Comparison of ENCODE assay signal across 8 cellular contexts in the genomic region with DNA sequence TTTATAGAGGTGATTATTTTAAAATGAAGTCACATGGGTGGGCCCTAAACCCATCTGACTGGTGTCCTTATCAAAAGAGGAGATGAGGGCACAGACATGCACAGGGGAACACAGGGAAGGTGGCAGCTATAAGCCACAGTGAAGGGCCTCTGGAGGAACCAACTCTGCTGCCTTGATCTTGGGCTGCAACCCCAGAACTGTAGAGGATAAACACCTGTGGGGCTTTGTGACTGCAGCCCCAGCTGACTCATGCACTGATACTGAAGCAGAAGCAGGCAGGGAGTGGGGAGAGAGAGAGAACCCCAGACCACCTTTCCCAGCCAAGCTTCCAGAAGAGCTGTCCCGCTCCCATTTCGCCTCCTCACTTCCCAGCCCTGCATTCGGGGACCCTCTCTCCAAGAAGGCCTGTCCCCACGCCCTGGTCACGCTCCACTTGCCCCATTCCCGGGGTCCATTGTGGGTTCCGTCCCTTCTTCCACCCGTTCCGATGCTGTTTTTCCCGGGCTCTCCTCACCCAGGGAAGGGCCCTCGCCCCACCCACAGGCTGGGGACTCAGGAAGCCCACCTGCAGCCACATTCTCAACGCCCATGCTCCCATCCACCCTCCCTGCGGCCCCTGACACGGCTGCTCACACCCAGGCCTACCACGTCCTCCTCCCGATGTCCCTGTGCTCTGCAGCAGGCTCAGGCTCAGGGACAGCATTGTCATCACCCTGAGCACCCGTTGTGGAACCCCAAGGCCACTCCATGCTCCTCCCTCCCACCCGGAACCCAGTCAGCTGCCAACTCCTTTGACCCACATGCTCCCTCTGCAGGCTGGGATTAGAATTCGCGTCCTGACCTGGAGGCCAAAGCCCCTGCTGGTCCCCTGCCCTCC.
DNase-seq lines count a peak whose midpoint lies in the region; ATAC-seq and TF ChIP-seq lines count a peak whose summit lies in the region.

No MANE protein-coding gene starts in this region.

- no peak overlapping the region for H2BK120ac ChIP-seq in mesenchymal stem cell (ENCODE audit: low read depth, low read length)

- H2AK5ac ChIP-seq in mesenchymal stem cell (ENCODE audit: low read length, severe bottlenecking): no peak overlapping the region

- no peak overlapping the region for H4K8ac ChIP-seq in mesenchymal stem cell (ENCODE audit: low read length)

- no peak overlapping the region for H3K4ac ChIP-seq in mesenchymal stem cell (ENCODE audit: low read depth in 1 of 2, low read length in 2 of 2)

- H3K14ac ChIP-seq in mesenchymal stem cell (ENCODE audit: low read length in 2 of 2): no peak overlapping the region

- intact Hi-C loops in body of pancreas (cut with DNase I) (loop anchor here (10.0 kb wide), 1 partner anchor 228 kb away; no protein-coding TSS in a partner anchor), vagina (cut with DNase I) (no loop called here)

- no peak overlapping the region for H3K9ac ChIP-seq in mesenchymal stem cell (ENCODE audit: low read length)

- H3K4me3 ChIP-seq in body of pancreas: no peak overlapping the region
- no peak overlapping the region for H3K4me3 ChIP-seq in mesenchymal stem cell (ENCODE audit: insufficient read depth in 1 of 2, low read depth in 1 of 2, low read length in 2 of 2)
- no peak overlapping the region for H3K4me3 ChIP-seq in vagina

- H2BK15ac ChIP-seq in mesenchymal stem cell (ENCODE audit: low read depth, poor library complexity, severe bottlenecking): no peak overlapping the region

- H3K27me3 ChIP-seq in body of pancreas (no peaks in the 10 kb centered on the region), mesenchymal stem cell (ENCODE audit: control insufficient read depth in 1 of 2, insufficient read depth in 1 of 2, low read length in 2 of 2) (peaks cover 34 to 79% of the 10 kb centered on the region in 2 experiments), vagina (no peaks in the 10 kb centered on the region)

- ATAC-seq in body of pancreas (peak; percentile 85), GM21528 (IDR thresholded peaks at IDR 0.05; ENCODE audit: low FRiP score, unreplicated experiment) (no peak)

- 57 to 59% methylated on average over 20 of the region's 20 CpGs for WGBS in body of pancreas, 2 donors
- 64% methylated on average over 20 of the region's 20 CpGs for WGBS in mesenchymal stem cell

- no peak overlapping the region for H2BK12ac ChIP-seq in mesenchymal stem cell (ENCODE audit: low read length in 2 of 2)

- no peaks in the 10 kb centered on the region for H3K79me1 ChIP-seq in mesenchymal stem cell (replicated peaks; ENCODE audit: low read length, poor library complexity, severe bottlenecking)

- peak; percentile 9 to 19 for DNase-seq in activated CD4-positive, alpha-beta T cell treated with anti-CD3 and anti-CD28 coated beads, Interleukin-2, amount 50 U/mL, for 48 hours
- no peak for DNase-seq in activated CD4-positive, alpha-beta T cell treated with anti-CD3 and anti-CD28 coated beads for 1 hour
- peak; percentile 57 for DNase-seq in NAMALWA (ENCODE audit: low spot score)
- peak; percentile 72 to 81 (median 77) for DNase-seq in body of pancreas
- peak; percentile 45 for DNase-seq in mesenchymal stem cell
- no peak for DNase-seq in activated effector memory CD4-positive, alpha-beta T cell treated with anti-CD3 and anti-CD28 coated beads, Interleukin-2, amount 50 U/mL, for 16 hours
- no peak for DNase-seq in vagina (ENCODE audit: extremely low spot score in 2 of 2)

- TF ChIP-seq CTCF in body of pancreas (IDR thresholded peaks at IDR 0.05) (peak; percentile 50 to 82 (median 77)), vagina (IDR thresholded peaks at IDR 0.05) (no peak)

- H3K36me3 ChIP-seq in body of pancreas (replicated peaks in 1 of 2; ENCODE audit: insufficient read depth in 1 of 2, low read depth in 2 of 2) (no peaks in the 10 kb centered on the region), mesenchymal stem cell (ENCODE audit: control insufficient read depth in 1 of 2, insufficient read depth in 2 of 2, low read depth in 1 of 2, low read length in 2 of 2) (no peaks in the 10 kb centered on the region), vagina (no peaks in the 10 kb centered on the region)

- no peak overlapping the region for H3K4me2 ChIP-seq in mesenchymal stem cell (ENCODE audit: low read length, poor library complexity, severe bottlenecking)

- no peak overlapping the region for H3K27ac ChIP-seq in body of pancreas
- H3K27ac ChIP-seq in mesenchymal stem cell (ENCODE audit: low read length, poor library complexity, severe bottlenecking): no peak overlapping the region
- H3K27ac ChIP-seq in vagina: no peak overlapping the region

- H3K18ac ChIP-seq in mesenchymal stem cell (ENCODE audit: low read depth in 1 of 2, low read length in 2 of 2): peak overlapping the region in 1 of 2 experiments; percentile 11

- no peak overlapping the region for H2BK5ac ChIP-seq in mesenchymal stem cell (ENCODE audit: low read depth, low read length, poor library complexity, severe bottlenecking)

- H4K91ac ChIP-seq in mesenchymal stem cell (ENCODE audit: low read length): no peak overlapping the region

- TF ChIP-seq POLR2A in body of pancreas (IDR thresholded peaks at IDR 0.05): no peak
- no peak for TF ChIP-seq POLR2A in vagina (IDR thresholded peaks at IDR 0.05)

- no peak overlapping the region for H2AFZ ChIP-seq in mesenchymal stem cell (ENCODE audit: low read depth, low read length)

- no peak overlapping the region for H3K23ac ChIP-seq in mesenchymal stem cell (ENCODE audit: low read length in 2 of 2)

- peaks cover 6% of the 10 kb centered on the region for H3K4me1 ChIP-seq in body of pancreas
- peaks cover 7% of the 10 kb centered on the region for H3K4me1 ChIP-seq in mesenchymal stem cell (ENCODE audit: control insufficient read depth, insufficient read depth, low read depth, low read length)
- peaks cover 19% of the 10 kb centered on the region for H3K4me1 ChIP-seq in vagina

- H3K9me3 ChIP-seq in body of pancreas (no peaks in the 10 kb centered on the region), mesenchymal stem cell (ENCODE audit: control insufficient read depth, low read length) (peaks cover 3% of the 10 kb centered on the region), vagina (no peaks in the 10 kb centered on the region)

Comparison
In these comparisons a context has a peak if more than half of its experiments do, and no peak if none do; other contexts are left out.
1. DNase-seq: peak in activated CD4-positive, alpha-beta T cell treated with anti-CD3 and anti-CD28 coated beads, Interleukin-2, amount 50 U/mL, for 48 hours (2 of 2), NAMALWA (single experiment), body of pancreas (4 of 4) and mesenchymal stem cell (single experiment); none in activated CD4-positive, alpha-beta T cell treated with anti-CD3 and anti-CD28 coated beads for 1 hour (single experiment), activated effector memory CD4-positive, alpha-beta T cell treated with anti-CD3 and anti-CD28 coated beads, Interleukin-2, amount 50 U/mL, for 16 hours (single experiment) and vagina (0 of 2).
2. CTCF ChIP-seq: peak in body of pancreas (7 of 7); none in vagina (0 of 3).